ENCODE assay signal across 1 cellular context in the genomic region with DNA sequence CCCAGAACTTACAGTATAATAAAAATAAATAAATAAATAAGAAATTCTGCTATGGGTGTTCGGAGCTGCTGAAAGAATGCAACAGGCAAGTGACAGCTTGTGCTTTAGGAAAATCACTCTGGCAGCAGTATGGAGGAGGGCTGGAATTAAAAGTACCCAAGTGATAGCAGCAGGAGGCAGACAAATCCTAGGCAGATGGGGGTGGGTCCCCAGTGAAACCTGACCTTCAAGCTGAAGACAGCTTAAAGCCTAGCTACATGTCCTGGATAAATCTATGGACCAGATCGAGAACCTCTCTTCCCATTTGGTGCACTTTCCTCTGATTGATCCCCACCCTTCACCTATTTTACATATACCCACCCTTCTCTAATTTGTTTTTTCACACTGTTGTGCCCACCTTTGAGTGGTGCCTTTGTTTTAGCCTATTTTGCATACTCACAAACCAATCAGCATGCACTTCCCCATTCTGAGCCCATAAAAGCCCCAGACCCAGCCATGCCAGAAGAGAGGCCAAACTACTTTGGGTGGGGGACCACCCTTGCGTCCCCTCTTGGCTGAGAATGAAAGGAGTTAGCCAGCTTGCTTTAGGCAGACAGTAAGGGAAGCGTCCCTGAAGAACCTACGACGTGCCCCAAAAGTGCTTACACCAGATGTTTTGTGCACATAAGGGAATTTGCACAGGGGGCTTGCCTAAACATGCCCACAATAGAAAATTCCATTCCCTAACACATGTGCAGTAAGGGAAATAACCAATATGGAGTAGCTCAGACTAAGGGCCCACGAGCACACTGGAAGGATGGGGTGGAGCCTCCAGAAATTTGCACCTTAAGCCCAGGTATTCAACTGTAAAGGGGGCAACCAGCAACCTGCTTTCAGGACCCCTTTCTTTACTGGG.
TF ChIP-seq lines count a peak whose summit lies in the region.

No MANE protein-coding gene starts in this region.

TF ChIP-seq in SK-N-SH treated with all-trans-retinoic acid at 6 μM for 48 hours, 23 proteins besides CTCF, POLR2A, EP300 and RAD21:
- no peak for TF ChIP-seq CREB5 (CRISPR knock-in tag; IDR thresholded peaks at IDR 0.05; ENCODE audit: low read depth)
- no peak for TF ChIP-seq BACH2 (CRISPR knock-in tag; IDR thresholded peaks at IDR 0.05; ENCODE audit: borderline replicate concordance)
- TF ChIP-seq ZNF565 (CRISPR knock-in tag; conservative IDR thresholded peaks at IDR 0.05; ENCODE audit: low read depth): no peak
- no peak for TF ChIP-seq ESRRG (CRISPR knock-in tag; IDR thresholded peaks at IDR 0.05)
- TF ChIP-seq GLIS3 (CRISPR knock-in tag; IDR thresholded peaks at IDR 0.05): no peak
- no peak for TF ChIP-seq ZFP3 (CRISPR knock-in tag; IDR thresholded peaks at IDR 0.05)
- no peak for TF ChIP-seq ZC3H10 (CRISPR knock-in tag; IDR thresholded peaks at IDR 0.05)
- TF ChIP-seq TOX (CRISPR knock-in tag; IDR thresholded peaks at IDR 0.05; ENCODE audit: borderline replicate concordance): no peak
